In genomic region chr7:137900137-137900536, GRCh38 we compare ENCODE assay signal across 19 cellular contexts. TPM values are rescaled to one million over a fixed set of nuclear protein-coding genes. Genes with fewer than 3 reads are reported as not detected.
DNase-seq lines count a peak whose midpoint lies in the region; ATAC-seq, FAIRE-seq and TF ChIP-seq lines count a peak whose summit lies in the region.
"Had no signal": no experiment of that assay in that cellular context is flagged by ENCODE, and none has a peak within 500 bp of the region (broad histone marks: within the 10 kb centered on the region; RNA-seq: fewer than 3 reads in every experiment).

No MANE protein-coding gene starts in this region.

- H3K4me3 Mint-ChIP-seq in MCF 10A (ENCODE audit: unreplicated experiment): no peak overlapping the region
- H3K4me3 Mint-ChIP-seq in CD4-positive, alpha-beta memory T cell: no peak overlapping the region

- peak overlapping the region; percentile 42 for H3K27ac Mint-ChIP-seq in MCF 10A (ENCODE audit: low read depth, unreplicated experiment)
- peak overlapping the region in 1 of 7 donors; percentile 81 for H3K27ac Mint-ChIP-seq in CD4-positive, alpha-beta memory T cell

- BruUV-seq in MCF 10A (replicated peaks; lab: Mats Ljungman, UMichigan): no TSS peak
- no TSS peak for BruUV-seq in mammary epithelial cell (replicated peaks; lab: Mats Ljungman, UMichigan)
- no TSS peak for BruUV-seq in K562 (replicated peaks; lab: Mats Ljungman, UMichigan)

- H3K79me2 ChIP-seq in mammary epithelial cell (ENCODE audit: insufficient read depth, low read length) (no peaks in the 10 kb centered on the region), K562 (ENCODE audit: control insufficient read depth, insufficient read depth, low read length) (no peaks in the 10 kb centered on the region)

- CTCF ChIA-PET in MCF 10A (lab: Yijun Ruan, JAX) (interaction anchor here (0.6 to 20.5 kb wide), 25 partner anchors 9 to 839 kb away, joined by 3 to 563 read pairs (median 6); partner anchors contain the start of gene CREB3L2), mammary epithelial cell (lab: Charles Lee; ENCODE audit: low non-redundant PET) (no interaction called here), K562 (lab: Yijun Ruan, JAX; ENCODE audit: low intra/inter-chr PET ratio) (interaction anchor here (0.9 to 3.2 kb wide), 4 partner anchors 83 to 294 kb away, joined by 3 to 24 read pairs (median 10); no protein-coding TSS in a partner anchor)
- CTCF ChIA-PET in CD4-positive, alpha-beta memory T cell (lab: Charles Lee; ENCODE audit: partially characterized antibody): interaction anchor here (0.7 to 11.2 kb wide), 13 partner anchors 12 to 839 kb away, joined by 3 to 594 read pairs (median 4); partner anchors contain the start of gene CREB3L2

- no peak overlapping the region for H3K27ac ChIP-seq in mammary epithelial cell (ENCODE audit: insufficient read depth, low read depth, low read length)
- peak overlapping the region; percentile 82 for H3K27ac ChIP-seq in HUES48 (ENCODE audit: low read depth, low read length)
- no peak overlapping the region; the same call in 2 of the 3 replicates for H3K27ac ChIP-seq in K562 (ENCODE audit: extremely low read depth, low read depth, low read length)
- H3K27ac ChIP-seq in iPS-20b (ENCODE audit: low read length): no peak overlapping the region
- H3K27ac ChIP-seq in CD4-positive, alpha-beta memory T cell (ENCODE audit: low read depth, low read length): no peak overlapping the region

- H3K9me3 Mint-ChIP-seq in MCF 10A (ENCODE audit: unreplicated experiment): no peaks in the 10 kb centered on the region
- H3K9me3 Mint-ChIP-seq in CD4-positive, alpha-beta memory T cell: no peaks in the 10 kb centered on the region

- TF ChIP-seq CTCF in MCF 10A (IDR thresholded peaks at IDR 0.05; ENCODE audit: unreplicated experiment) (no peak), mammary epithelial cell (conservative IDR thresholded peaks at IDR 0.05 in 1 of 2, IDR thresholded peaks at IDR 0.05 in 1 of 2; ENCODE audit: extremely low read depth in 1 of 2, insufficient read depth in 1 of 2, low read depth in 1 of 2, low read length in 2 of 2) (no peak), K562 (IDR thresholded peaks at IDR 0.05 in 2 of 3, conservative IDR thresholded peaks at IDR 0.05 in 1 of 3; ENCODE audit: insufficient read depth in 2 of 3, low read depth in 1 of 3, low read length in 3 of 3) (no peak)

- H4K20me1 ChIP-seq in mammary epithelial cell (ENCODE audit: insufficient read depth, low read length) (no peaks in the 10 kb centered on the region), K562 (replicated peaks; ENCODE audit: control insufficient read depth, insufficient read depth, low read length) (no peaks in the 10 kb centered on the region)

- no peak for TF ChIP-seq RAD21 in K562 (CRISPR knock-in tag; conservative IDR thresholded peaks at IDR 0.05 in 1 of 2, IDR thresholded peaks at IDR 0.05 in 1 of 2)

- DNase-seq in MCF 10A (ENCODE audit: unreplicated experiment) (no peak), mammary epithelial cell (no peak), K562 (ENCODE audit: extremely low read depth in 1 of 4, low spot score in 3 of 4) (no peak)
- no peak for DNase-seq in CD4-positive, alpha-beta memory T cell
- no peak for DNase-seq in activated CD4-positive, CD25-positive, alpha-beta regulatory T cell (lab: John Stamatoyannopoulos, UW)
- DNase-seq: 8988T, DMS 273 treated with DMSO at 0.1 percent for 48 hours, GDM1, Karpas-422, NCI-H1417, NCI-H187 treated with DMSO at 0.1 percent for 48 hours, NCI-H2171 treated with DMSO at 0.1 percent for 48 hours, NCI-H446 treated with DMSO at 0.1 percent for 48 hours, PC-3 had no signal

- H3K9ac ChIP-seq in mammary epithelial cell (ENCODE audit: insufficient read depth, low read length): no peak overlapping the region
- no peak overlapping the region for H3K9ac ChIP-seq in HUES48 (ENCODE audit: low read depth, low read length)
- H3K9ac ChIP-seq in K562 (ENCODE audit: insufficient read depth in 1 of 2, low read depth in 2 of 2, low read length in 2 of 2): no peak overlapping the region
- H3K9ac ChIP-seq in iPS-20b (ENCODE audit: low read depth, low read length): peak overlapping the region; percentile 19; the same call in 1 of the 2 replicates

- H2AFZ ChIP-seq in mammary epithelial cell (ENCODE audit: low read depth, low read length) (no peak overlapping the region), K562 (ENCODE audit: low read depth, low read length) (no peak overlapping the region)

- H3K36me3 ChIP-seq in mammary epithelial cell (ENCODE audit: insufficient read depth, low read length) (peaks cover 18% of the 10 kb centered on the region), HUES48 (ENCODE audit: control insufficient read depth, insufficient read depth, low read length) (peaks cover 58% of the 10 kb centered on the region), K562 (ENCODE audit: control insufficient read depth, insufficient read depth, low read length) (peaks cover 69% of the 10 kb centered on the region), iPS-20b (ENCODE audit: insufficient read depth, low read depth, low read length) (peaks cover 58% of the 10 kb centered on the region)
- H3K36me3 ChIP-seq in CD4-positive, alpha-beta memory T cell (ENCODE audit: insufficient read depth, low read length): peaks cover 24% of the 10 kb centered on the region

- in situ Hi-C loops in mammary epithelial cell (cut with MboI; ENCODE audit: low sequenced_read_pairs in 2 of 2) (loop anchor here in 1 of 2 donors (10.0 to 25.0 kb wide), 2 partner anchors 105 to 837 kb away; partner anchors contain the start of gene CREB3L2), K562 (cut with MboI) (no loop called here)

- H3K4me2 ChIP-seq in mammary epithelial cell (ENCODE audit: insufficient read depth, low read depth, low read length): no peak overlapping the region
- H3K4me2 ChIP-seq in K562 (ENCODE audit: insufficient read depth, low read length): no peak overlapping the region

- no peaks in the 10 kb centered on the region for H3K9me1 ChIP-seq in K562 (ENCODE audit: control insufficient read depth, insufficient read depth, low read length)

- H3K4me3 ChIP-seq in mammary epithelial cell (replicated peaks in 1 of 3; ENCODE audit: insufficient read depth in 1 of 3, low read depth in 2 of 3, low read length in 3 of 3) (no peak overlapping the region), HUES48 (ENCODE audit: low read depth, low read length) (no peak overlapping the region), K562 (no peak overlapping the region), iPS-20b (ENCODE audit: low read length) (no peak overlapping the region)
- H3K4me3 ChIP-seq in CD4-positive, alpha-beta memory T cell (ENCODE audit: low read length in 2 of 2): no peak overlapping the region

- H3K36me3 Mint-ChIP-seq in MCF 10A (ENCODE audit: insufficient read depth, unreplicated experiment): peaks cover 86% of the 10 kb centered on the region
- H3K36me3 Mint-ChIP-seq in CD4-positive, alpha-beta memory T cell: peaks cover 60 to 67% of the 10 kb centered on the region in 2 donors

- peaks cover 10% of the 10 kb centered on the region for H3K4me1 Mint-ChIP-seq in MCF 10A (ENCODE audit: insufficient read depth, unreplicated experiment)
- H3K4me1 Mint-ChIP-seq in CD4-positive, alpha-beta memory T cell: peaks cover 10 to 21% (median 17%) of the 10 kb centered on the region in 4 donors

- no peaks in the 10 kb centered on the region for H3K27me3 Mint-ChIP-seq in MCF 10A (ENCODE audit: insufficient read depth, unreplicated experiment)
- no peaks in the 10 kb centered on the region for H3K27me3 Mint-ChIP-seq in CD4-positive, alpha-beta memory T cell

- intact Hi-C loops in MCF 10A (cut with micrococcal nuclease): loop anchor here (10.0 kb wide), 1 partner anchor 965 kb away; no protein-coding TSS in a partner anchor
- intact Hi-C loops in mammary epithelial cell (cut with micrococcal nuclease): loop anchor here (5.0 to 10.0 kb wide), 3 partner anchors 262 to 967 kb away; no protein-coding TSS in a partner anchor
- intact Hi-C loops in K562 (cut with micrococcal nuclease): loop anchor here (10.0 kb wide), 1 partner anchor 245 kb away; no protein-coding TSS in a partner anchor
- intact Hi-C loops in CD4-positive, alpha-beta memory T cell (cut with micrococcal nuclease): loop anchor here (10.0 kb wide), 2 partner anchors 565 to 965 kb away; partner anchors contain the start of gene TRIM24

- H3K9me3 ChIP-seq in mammary epithelial cell (replicated peaks; ENCODE audit: insufficient read depth, low read length): no peaks in the 10 kb centered on the region
- H3K9me3 ChIP-seq in HUES48 (ENCODE audit: control insufficient read depth, insufficient read depth, low read length): no peaks in the 10 kb centered on the region
- H3K9me3 ChIP-seq in K562 (replicated peaks; ENCODE audit: control insufficient read depth, insufficient read depth, low read depth, low read length): no peaks in the 10 kb centered on the region
- H3K9me3 ChIP-seq in iPS-20b (ENCODE audit: insufficient read depth, low read depth, low read length): no peaks in the 10 kb centered on the region
- no peaks in the 10 kb centered on the region for H3K9me3 ChIP-seq in CD4-positive, alpha-beta memory T cell (ENCODE audit: control insufficient read depth in 1 of 2, low read length in 2 of 2)

- dilution Hi-C loops in mammary epithelial cell (cut with HindIII; ENCODE audit: low sequenced_read_pairs): no loop called here

- no peak for TF ChIP-seq POLR2A in K562 (conservative IDR thresholded peaks at IDR 0.05)

- FAIRE-seq in K562 (lab: Jason Lieb, UNC): no peak
- FAIRE-seq: GM12878, GM18507 had no signal

- ATAC-seq in K562 (no peak), HG03159 (IDR thresholded peaks at IDR 0.05; ENCODE audit: unreplicated experiment) (no peak)

- H3K4me1 ChIP-seq in mammary epithelial cell (ENCODE audit: insufficient read depth, low read length) (no peaks in the 10 kb centered on the region), HUES48 (ENCODE audit: control insufficient read depth, insufficient read depth, low read length) (peaks cover 10% of the 10 kb centered on the region), K562 (replicated peaks in 1 of 2; ENCODE audit: control insufficient read depth in 2 of 2, insufficient read depth in 2 of 2, low read length in 2 of 2) (peaks cover 3 to 13% of the 10 kb centered on the region in 2 experiments; a peak in 3 of 5 replicates), iPS-20b (ENCODE audit: insufficient read depth, low read length) (peaks cover 6% of the 10 kb centered on the region)
- H3K4me1 ChIP-seq in CD4-positive, alpha-beta memory T cell (ENCODE audit: insufficient read depth, low read length): peaks cover 9% of the 10 kb centered on the region

- whole genome bisulfite sequencing in mammary epithelial cell (ENCODE audit: low coverage, missing lambda C conversion rate): 73% methylated on average over 4 of the region's 4 CpGs
- 87% methylated on average over 4 of the region's 4 CpGs for WGBS in K562 (ENCODE audit: insufficient coverage, low coverage, missing lambda C conversion rate)

- no peaks in the 10 kb centered on the region for H3K27me3 ChIP-seq in mammary epithelial cell (ENCODE audit: insufficient read depth, low read length)
- no peaks in the 10 kb centered on the region for H3K27me3 ChIP-seq in HUES48 (ENCODE audit: control insufficient read depth, insufficient read depth, low read length)
- no peaks in the 10 kb centered on the region for H3K27me3 ChIP-seq in K562 (ENCODE audit: control insufficient read depth in 2 of 2, insufficient read depth in 2 of 2, low read length in 2 of 2)
- H3K27me3 ChIP-seq in iPS-20b (ENCODE audit: insufficient read depth, low read length): no peaks in the 10 kb centered on the region
- no peaks in the 10 kb centered on the region for H3K27me3 ChIP-seq in CD4-positive, alpha-beta memory T cell (ENCODE audit: insufficient read depth, low read length)

- TF ChIP-seq EP300 in K562 (IDR thresholded peaks at IDR 0.05; ENCODE audit: low read length): no peak

- POLR2A ChIA-PET in MCF 10A (lab: Yijun Ruan, JAX) (interaction anchor here (0.7 kb wide), 1 partner anchor 294 kb away, joined by 3 read pairs; no protein-coding TSS in a partner anchor), K562 (lab: Yijun Ruan, JAX) (no interaction called here)
- POLR2A ChIA-PET in CD4-positive, alpha-beta memory T cell (lab: Charles Lee; ENCODE audit: partially characterized antibody): interaction anchor here (0.5 kb wide), 1 partner anchor 9 kb away, joined by 3 read pairs; no protein-coding TSS in a partner anchor

RNA-seq across cellular contexts. Expression of gene DGKI, which starts 53.4 kb away (rescaled TPM):
- total RNA-seq in MCF 10A (2022) (1.4 and 1.7 TPM in 2 replicates), mammary epithelial cell (1 to 10 TPM in 1 of 2 donors, under 1 TPM in 1; 0.35 to 1.5 TPM), K562 (2014; rRNA removed) (0.54 TPM in 1 of 2 replicates, not detected in the other), K562 (2014; rRNA removed; fragmentation: Illumina TruSeq; extraction: Trizol) (not detected in 2 replicates), K562 (2015; rRNA removed; fragmentation: Illumina TruSeq; extraction: Trizol) (0.11 TPM in 1 of 2 replicates, not detected in the other), K562 (2021) (not detected in 2 replicates)
- polyA plus RNA-seq in mammary epithelial cell (0.03 TPM), K562 (2011; rRNA removed) (0.18 TPM in 1 of 2 replicates, not detected in the other), K562 (2014; fragmentation: Illumina TruSeq; extraction: Trizol) (not detected in 2 replicates), K562 (2014; fragmentation: Nextera tagmentation; extraction: Ambion mirVana) (under 1 TPM in 1 of 2 experiments, not detected in 1; 0.11 TPM), K562 (2014; rRNA removed) (not detected in 2 replicates)
- not detected for polyA minus RNA-seq in mammary epithelial cell
- total RNA-seq in K562 (2011; cell fraction: chromatin; rRNA removed; ENCODE audit: low replicate concordance): not detected in 2 replicates
- 0.33 TPM in 1 of 2 replicates, not detected in the other for total RNA-seq in K562 (2011; cell fraction: nucleolus; rRNA removed)
- total RNA-seq in K562 (2011; cell fraction: nucleoplasm; rRNA removed): not detected in 2 replicates
- not detected in 2 replicates for polyA plus RNA-seq in K562 (2011; cell fraction: cytosol; rRNA removed)
- polyA plus RNA-seq in K562 (2011; cell fraction: nucleus; rRNA removed): 0.01 and 0.03 TPM in 2 replicates
- 0.01 and 0.19 TPM in 2 replicates for polyA plus RNA-seq in K562 (2012)
- 0.09 and 0.18 TPM in 2 replicates for polyA minus RNA-seq in K562 (2011; rRNA and poly(A)+ RNA removed)
- not detected in 2 replicates for polyA minus RNA-seq in K562 (2011; cell fraction: cytosol; rRNA and poly(A)+ RNA removed)
- not detected in 2 replicates for polyA minus RNA-seq in K562 (2011; cell fraction: nucleus; rRNA and poly(A)+ RNA removed)
- total RNA-seq in CD4-positive, alpha-beta memory T cell: under 1 TPM in 1 of 2 experiments, not detected in 1; 0.11 TPM
- polyA plus RNA-seq in CD4-positive, alpha-beta memory T cell: not detected
- total RNA-seq: PC-3 had no signal
